In genomic region chr9:16866542-16866941, GRCh38 we compare ENCODE assay signal across 17 cellular contexts. TPM values are rescaled to one million over a fixed set of nuclear protein-coding genes. Genes with fewer than 3 reads are reported as not detected.
DNase-seq lines count a peak whose midpoint lies in the region; ATAC-seq and TF ChIP-seq lines count a peak whose summit lies in the region.
"Had no signal": no experiment of that assay in that cellular context is flagged by ENCODE, and none has a peak within 500 bp of the region (broad histone marks: within the 10 kb centered on the region; RNA-seq: fewer than 3 reads in every experiment).

No MANE protein-coding gene starts in this region.

- peaks cover 6% of the 10 kb centered on the region; the same call in 1 of the 2 replicates for H3K4me1 ChIP-seq in Caco-2

- H3K27ac Mint-ChIP-seq in osteocyte (ENCODE audit: unreplicated experiment) (peak overlapping the region; percentile 94), Caco-2 (ENCODE audit: unreplicated experiment) (no peak overlapping the region)
- H3K27ac Mint-ChIP-seq: activated naive CD4-positive, alpha-beta T cell treated with anti-CD3 and anti-CD28 coated beads for 36 hours had no signal

- H3K4me3 Mint-ChIP-seq in osteocyte (ENCODE audit: unreplicated experiment) (peak overlapping the region; percentile 52), Caco-2 (ENCODE audit: unreplicated experiment) (no peak overlapping the region)
- H3K4me3 Mint-ChIP-seq: activated naive CD4-positive, alpha-beta T cell treated with anti-CD3 and anti-CD28 coated beads for 36 hours had no signal

- no peak overlapping the region for H3K4me3 ChIP-seq in Caco-2 (ENCODE audit: low read depth, low read length)
- H3K4me3 ChIP-seq: K562 had no signal

- no peak for ATAC-seq in GM21360 (IDR thresholded peaks at IDR 0.05; ENCODE audit: unreplicated experiment)
- ATAC-seq: K562 had no signal

- TF ChIP-seq CTCF in osteocyte (IDR thresholded peaks at IDR 0.05): peak; percentile 41
- TF ChIP-seq CTCF in Caco-2 (IDR thresholded peaks at IDR 0.05; ENCODE audit: insufficient read depth in 1 of 2, low read depth in 1 of 2, low read length in 1 of 2, severe bottlenecking in 1 of 2, unreplicated experiment in 1 of 2): no peak

- no peaks in the 10 kb centered on the region for H3K27me3 ChIP-seq in Caco-2 (replicated peaks; ENCODE audit: control insufficient read depth, insufficient read depth, low read length)

- H3K4me1 Mint-ChIP-seq in osteocyte (ENCODE audit: unreplicated experiment): peaks cover 59% of the 10 kb centered on the region
- H3K4me1 Mint-ChIP-seq in Caco-2 (ENCODE audit: low read depth, unreplicated experiment): no peaks in the 10 kb centered on the region

- no peaks in the 10 kb centered on the region for H3K9me3 Mint-ChIP-seq in osteocyte (ENCODE audit: unreplicated experiment)
- H3K9me3 Mint-ChIP-seq in Caco-2 (ENCODE audit: unreplicated experiment): no peaks in the 10 kb centered on the region
- H3K9me3 Mint-ChIP-seq: activated naive CD4-positive, alpha-beta T cell treated with anti-CD3 and anti-CD28 coated beads for 36 hours had no signal

- POLR2A ChIA-PET in Caco-2 (lab: Charles Lee): no interaction called here

- intact Hi-C loops in Caco-2 (cut with micrococcal nuclease; ENCODE audit: unreplicated experiment): no loop called here

- DNase-seq in ACHN (peak; percentile 50), M059J (ENCODE audit: low read depth) (peak; percentile 20), fibroblast of gingiva (ENCODE audit: low read depth) (peak; percentile 52), osteocyte (ENCODE audit: extremely low spot score, unreplicated experiment) (no peak), Caco-2 (no peak), LoVo (ENCODE audit: low spot score) (no peak), foreskin melanocyte (no peak)
- DNase-seq: activated naive CD4-positive, alpha-beta T cell treated with anti-CD3 and anti-CD28 coated beads for 36 hours; cerebellar nuclear complex; DMS53; NCI-H2081; NK-92 treated with Interleukin-12 subunit alpha and Interleukin-12 subunit beta, amount 100 ng/mL, for 24 hours; SHP77 treated with DMSO at 0.1 percent for 48 hours; stimulated activated CD4-positive, alpha-beta T cell treated with anti-CD3 and anti-CD28 coated beads, Interleukin-1b, Interleukin-23, amount 100 ng/mL, for 48 hours; stimulated activated CD8-positive, alpha-beta memory T cell treated with anti-CD3 and anti-CD28 coated beads, Interleukin-4, amount 100 ng/mL, for 48 hours had no signal

- no peaks in the 10 kb centered on the region for H3K36me3 ChIP-seq in Caco-2 (ENCODE audit: control insufficient read depth, insufficient read depth, low read length)

- BruUV-seq in Caco-2 (replicated peaks; lab: Mats Ljungman, UMichigan): no TSS peak

- H3K27me3 Mint-ChIP-seq in osteocyte (ENCODE audit: unreplicated experiment): no peaks in the 10 kb centered on the region
- H3K27me3 Mint-ChIP-seq in Caco-2 (ENCODE audit: insufficient read depth, unreplicated experiment): peaks cover 6% of the 10 kb centered on the region

- in situ Hi-C loops in ACHN (cut with HindIII; ENCODE audit: low pct_ligation_motif_present, low pct_unique_long_range_greater_than_20kb, low sequenced_read_pairs): no loop called here

- H3K36me3 Mint-ChIP-seq in osteocyte (ENCODE audit: unreplicated experiment) (peaks cover under 1% of the 10 kb centered on the region), Caco-2 (ENCODE audit: insufficient read depth, unreplicated experiment) (no peaks in the 10 kb centered on the region)

- no peaks in the 10 kb centered on the region for H3K9me3 ChIP-seq in Caco-2

- CTCF ChIA-PET in Caco-2 (lab: Charles Lee): no interaction called here

RNA-seq across cellular contexts. Expression of gene BNC2, which starts 3.9 kb away (rescaled TPM):
- 5.5 and 7.0 TPM in 2 replicates for total RNA-seq in M059J (2014; rRNA removed; shearing (Covaris generic))
- 66.2 and 66.5 TPM in 2 replicates for total RNA-seq in osteocyte
- 0.12 and 0.20 TPM in 2 replicates for total RNA-seq in Caco-2 (2022)
- total RNA-seq: activated naive CD4-positive, alpha-beta T cell treated with anti-CD3 and anti-CD28 coated beads for 36 hours; K562 had no signal

Comparison
In these comparisons a context has a peak if more than half of its experiments do, and no peak if none do; other contexts are left out.
1. DNase-seq: peak in ACHN (single experiment), M059J (single experiment) and fibroblast of gingiva (single experiment); none in osteocyte (single experiment), Caco-2 (0 of 2), LoVo (single experiment) and foreskin melanocyte (single experiment).